Comparison of ENCODE assay signal across 15 cellular contexts in genomic region chr12:119710374-119710773, GRCh38. TPM values are rescaled to one million over a fixed set of nuclear protein-coding genes. Genes with fewer than 3 reads are reported as not detected.
A peak's percentile ranks its signal among the peaks of the same experiment; 100 is the strongest.
DNase-seq lines count a peak whose midpoint lies in the region; TF ChIP-seq lines count a peak whose summit lies in the region.
"Had no signal": no experiment of that assay in that cellular context is flagged by ENCODE, and none has a peak within 500 bp of the region (broad histone marks: within the 10 kb centered on the region; RNA-seq: fewer than 3 reads in every experiment).

No MANE protein-coding gene starts in this region.

- no peak overlapping the region for H3K27ac Mint-ChIP-seq in osteocyte (ENCODE audit: unreplicated experiment)
- H3K27ac Mint-ChIP-seq: CD4-positive, CD25-positive, alpha-beta regulatory T cell had no signal

- H3K4me1 Mint-ChIP-seq in osteocyte (ENCODE audit: unreplicated experiment) = peaks cover 2% of the 10 kb centered on the region

- peaks cover 19% of the 10 kb centered on the region for H3K4me1 ChIP-seq in mucosa of stomach (ENCODE audit: control insufficient read depth, insufficient read depth, low read length)
- H3K4me1 ChIP-seq: sigmoid colon had no signal

- no peak for TF ChIP-seq POLR2A in lower leg skin (IDR thresholded peaks at IDR 0.05)

- H3K4me3 Mint-ChIP-seq in osteocyte (ENCODE audit: unreplicated experiment) = no peak overlapping the region
- H3K4me3 Mint-ChIP-seq: CD4-positive, CD25-positive, alpha-beta regulatory T cell had no signal

- TF ChIP-seq CTCF in epithelial cell of esophagus (IDR thresholded peaks at IDR 0.05; ENCODE audit: insufficient read depth, low read depth, low read length, missing control alignments) = no peak
- no peak for TF ChIP-seq CTCF in osteocyte (IDR thresholded peaks at IDR 0.05)
- no peak for TF ChIP-seq CTCF in lower leg skin (IDR thresholded peaks at IDR 0.05)

- no peaks in the 10 kb centered on the region for H3K9me3 Mint-ChIP-seq in osteocyte (ENCODE audit: unreplicated experiment)
- H3K9me3 Mint-ChIP-seq: CD4-positive, CD25-positive, alpha-beta regulatory T cell had no signal

- WGBS in lower leg skin, 2 donors = 88 to 90% methylated on average over 9 of the region's 9 CpGs

- H3K27me3 ChIP-seq in mucosa of stomach (ENCODE audit: control insufficient read depth, insufficient read depth, low read length) = no peaks in the 10 kb centered on the region
- H3K27me3 ChIP-seq: sigmoid colon had no signal

- intact Hi-C loops in lower leg skin (cut with DNase I; ENCODE audit: low total_unique reads) = no loop called here

- H3K4me3 ChIP-seq in epithelial cell of esophagus (ENCODE audit: low read length) = no peak overlapping the region
- no peak overlapping the region for H3K4me3 ChIP-seq in mucosa of stomach (ENCODE audit: low read length)
- H3K4me3 ChIP-seq in lower leg skin (ENCODE audit: low read depth, poor library complexity, severe bottlenecking) = no peak overlapping the region
- H3K4me3 ChIP-seq: sigmoid colon, SK-N-MC had no signal

- peaks cover 25% of the 10 kb centered on the region for H3K36me3 Mint-ChIP-seq in osteocyte (ENCODE audit: unreplicated experiment)

- H3K9me3 ChIP-seq in mucosa of stomach (ENCODE audit: control insufficient read depth, low read length) = no peaks in the 10 kb centered on the region
- H3K9me3 ChIP-seq: sigmoid colon had no signal

- peak overlapping the region; percentile 16 for H3K9ac ChIP-seq in mucosa of stomach (ENCODE audit: low read length)

- H3K36me3 ChIP-seq in mucosa of stomach (ENCODE audit: control insufficient read depth, insufficient read depth, low read length) = no peaks in the 10 kb centered on the region
- H3K36me3 ChIP-seq: sigmoid colon had no signal

- no peaks in the 10 kb centered on the region for H3K27me3 Mint-ChIP-seq in osteocyte (ENCODE audit: unreplicated experiment)
- H3K27me3 Mint-ChIP-seq: CD4-positive, CD25-positive, alpha-beta regulatory T cell had no signal

- DNase-seq in DMS153 (lab: John Stamatoyannopoulos, UW) = peak; percentile 58
- DNase-seq in NCI-H510A (lab: John Stamatoyannopoulos, UW) = peak; percentile 78
- peak; percentile 72 for DNase-seq in epithelial cell of esophagus (ENCODE audit: low read depth)
- DNase-seq in inferior parietal cortex (ENCODE audit: extremely low spot score) = no peak
- no peak for DNase-seq in osteocyte (ENCODE audit: extremely low spot score, unreplicated experiment)
- no peak for DNase-seq in AML-193 (lab: John Stamatoyannopoulos, UW)
- DNase-seq in lower leg skin (ENCODE audit: low spot score in 2 of 2) = no peak
- DNase-seq: activated CD4-positive, alpha-beta T cell treated with anti-CD3 and anti-CD28 coated beads for 4 hours; activated CD8-positive, alpha-beta memory T cell treated with anti-CD3 and anti-CD28 coated beads, Interleukin-2, amount 50 U/mL, for 4 hours; CD4-positive, CD25-positive, alpha-beta regulatory T cell; NCI-H146; NCI-H524 treated with DMSO at 0.1 percent for 48 hours; sigmoid colon had no signal

RNA-seq across cellular contexts. Expression of gene PRKAB1, which starts 42.4 kb away (rescaled TPM):
- 24.7 and 25.3 TPM in 2 replicates for total RNA-seq in osteocyte
- total RNA-seq in lower leg skin = 10 to 100 TPM; 12.6 to 24.0 (median 15.2) TPM

Comparison
In these comparisons a context has a peak if more than half of its experiments do, and no peak if none do; other contexts are left out.
1. DNase-seq: peak in DMS153 (single experiment), NCI-H510A (single experiment) and epithelial cell of esophagus (single experiment); none in inferior parietal cortex (single experiment), osteocyte (single experiment), AML-193 (0 of 2) and lower leg skin (0 of 2).